ENCODE assay signal across 2 cellular contexts in genomic region chr10:100872034-100872791, GRCh38.
TF ChIP-seq lines count a peak whose summit lies in the region.

No MANE protein-coding gene starts in this region.

TF ChIP-seq in SK-N-SH, 30 proteins besides CTCF, POLR2A, EP300 and RAD21:
- TF ChIP-seq POLR2AphosphoS5 (IDR thresholded peaks at IDR 0.05; ENCODE audit: low read depth, low read length), result no peak
- TF ChIP-seq SMC3 (IDR thresholded peaks at IDR 0.05; ENCODE audit: low read depth, low read length), result peak; percentile 63; the same call in 1 of the 2 replicates
- no peak for TF ChIP-seq PBX3 (IDR thresholded peaks at IDR 0.05)
- no peak for TF ChIP-seq CHD2 (IDR thresholded peaks at IDR 0.05; ENCODE audit: low read length, partially characterized antibody)
- no peak for TF ChIP-seq REST (IDR thresholded peaks at IDR 0.05; ENCODE audit: low read depth, low read length)
- TF ChIP-seq SIN3A (IDR thresholded peaks at IDR 0.05; ENCODE audit: borderline replicate concordance, low read depth, low read length), result no peak

TF ChIP-seq in HepG2, 621 proteins besides CTCF, POLR2A, EP300 and RAD21:
- TF ChIP-seq SMC3 (IDR thresholded peaks at IDR 0.05; ENCODE audit: low read length), result peak; percentile 25; the same call in 1 of the 2 replicates
- peak; percentile 34; the same call in 1 of the 2 replicates for TF ChIP-seq ZNF644 (CRISPR knock-in tag; IDR thresholded peaks at IDR 0.05; ENCODE audit: low read depth)
- peak; percentile 73 for TF ChIP-seq STAG1 (CRISPR knock-in tag; IDR thresholded peaks at IDR 0.05)
- TF ChIP-seq ZNF740 (CRISPR knock-in tag; IDR thresholded peaks at IDR 0.05), result 0 out of 2 replicates have a peak, but pooled peaks have one; percentile 51
- no peak for TF ChIP-seq DDIT3 (CRISPR knock-in tag; IDR thresholded peaks at IDR 0.05)
- no peak for TF ChIP-seq FOXA3 (CRISPR knock-in tag; IDR thresholded peaks at IDR 0.05)
- no peak for TF ChIP-seq TSC22D2 (CRISPR knock-in tag; IDR thresholded peaks at IDR 0.05; ENCODE audit: borderline replicate concordance)
- no peak for TF ChIP-seq KDM2A (CRISPR knock-in tag; IDR thresholded peaks at IDR 0.05; ENCODE audit: borderline replicate concordance, low read depth)
- no peak for TF ChIP-seq ZMYM4 (CRISPR knock-in tag; IDR thresholded peaks at IDR 0.05)
- 0 out of 4 replicates have a peak, but pooled peaks have one; percentile 31 for TF ChIP-seq HMGXB4 (CRISPR knock-in tag; IDR thresholded peaks at IDR 0.05; ENCODE audit: borderline replicate concordance in 1 of 2, low read depth in 1 of 2)
- no peak for TF ChIP-seq ZNF256 (CRISPR knock-in tag; conservative IDR thresholded peaks at IDR 0.05)
- no peak for TF ChIP-seq SAFB2 (CRISPR knock-in tag; IDR thresholded peaks at IDR 0.05; ENCODE audit: borderline replicate concordance, low read depth)
TF ChIP-seq in HepG2: peak in this region for 5.
